9 cellular contexts compared by ENCODE assay signal in the genomic region with DNA sequence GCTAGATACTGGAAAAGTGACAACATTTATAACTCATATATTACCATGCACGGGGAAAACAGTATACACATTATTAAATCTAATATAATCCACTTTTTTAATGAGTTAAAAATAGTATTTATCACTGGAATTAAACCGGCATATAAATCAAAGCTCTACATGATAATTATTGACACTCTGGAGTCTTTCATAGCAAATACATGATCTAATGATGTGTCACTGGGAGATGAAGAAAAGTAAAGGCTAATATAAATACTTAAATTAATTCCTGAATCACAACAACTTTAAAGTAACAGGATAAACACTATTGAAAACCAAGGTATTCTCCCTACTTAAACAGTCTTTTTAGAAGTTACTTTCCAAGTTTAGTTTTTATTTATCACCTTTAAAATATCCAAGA. TPM values are rescaled to one million over a fixed set of nuclear protein-coding genes. Genes with fewer than 3 reads are reported as not detected.
DNase-seq lines count a peak whose midpoint lies in the region; ATAC-seq and TF ChIP-seq lines count a peak whose summit lies in the region.
"Had no signal": no experiment of that assay in that cellular context is flagged by ENCODE, and none has a peak within 500 bp of the region (broad histone marks: within the 10 kb centered on the region; RNA-seq: fewer than 3 reads in every experiment).

No MANE protein-coding gene starts in this region.

- no peaks in the 10 kb centered on the region for H3K27me3 Mint-ChIP-seq in Caco-2 (ENCODE audit: insufficient read depth, unreplicated experiment)
- H3K27me3 Mint-ChIP-seq in neural crest cell (ENCODE audit: low read depth) = no peaks in the 10 kb centered on the region

- H3K9me3 Mint-ChIP-seq in Caco-2 (ENCODE audit: unreplicated experiment) (no peaks in the 10 kb centered on the region), neural crest cell (peaks cover 3% of the 10 kb centered on the region)

- CTCF ChIA-PET in Caco-2 (lab: Charles Lee) = no interaction called here

- no peaks in the 10 kb centered on the region for H3K36me3 Mint-ChIP-seq in Caco-2 (ENCODE audit: insufficient read depth, unreplicated experiment)
- peaks cover 17% of the 10 kb centered on the region for H3K36me3 Mint-ChIP-seq in neural crest cell (ENCODE audit: low read depth)

- H3K4me3 ChIP-seq in Caco-2 (ENCODE audit: low read depth, low read length) = no peak overlapping the region
- H3K4me3 ChIP-seq in NB4 (ENCODE audit: low read depth, low read length) = peak overlapping the region; percentile 90
- peak overlapping the region; percentile 98 to 99 for H3K4me3 ChIP-seq in duodenal mucosa (ENCODE audit: low read depth in 1 of 2, low read length in 2 of 2)

- no TSS peak for BruUV-seq in Caco-2 (replicated peaks; lab: Mats Ljungman, UMichigan)

- TF ChIP-seq POLR2A in NB4 (IDR thresholded peaks at IDR 0.05; ENCODE audit: extremely low read depth, insufficient read length) = no peak

- H3K9me3 ChIP-seq in Caco-2 = no peaks in the 10 kb centered on the region
- H3K9me3 ChIP-seq in duodenal mucosa (ENCODE audit: control insufficient read depth in 1 of 2, low read length in 2 of 2) = no peaks in the 10 kb centered on the region

- H3K9ac ChIP-seq in duodenal mucosa (ENCODE audit: low read depth in 1 of 2, low read length in 2 of 2) = no peak overlapping the region

- POLR2A ChIA-PET in Caco-2 (lab: Charles Lee) = no interaction called here

- no peak overlapping the region for H3K27ac ChIP-seq in duodenal mucosa (ENCODE audit: low read depth, low read length)

- H3K4me1 Mint-ChIP-seq in Caco-2 (ENCODE audit: low read depth, unreplicated experiment) (peaks cover 7% of the 10 kb centered on the region), neural crest cell (peaks cover 71% of the 10 kb centered on the region)

- H3K4me1 ChIP-seq in Caco-2 (no peaks in the 10 kb centered on the region; the same call in 1 of the 2 replicates), duodenal mucosa (ENCODE audit: control insufficient read depth in 1 of 2, insufficient read depth in 2 of 2, low read length in 2 of 2) (peaks cover 20 to 39% of the 10 kb centered on the region in 2 donors)

- DNase-seq in Caco-2 (no peak), NB4 (ENCODE audit: low read depth) (no peak), neural crest cell (ENCODE audit: low read depth, low spot score) (no peak), NCI-H82 (lab: John Stamatoyannopoulos, UW) (no peak), HUDEP-2 (lab: John Stamatoyannopoulos, UW; ENCODE audit: unreplicated experiment in 76 of 76) (no peak)
- DNase-seq: NCI-H2107 had no signal

- TF ChIP-seq CTCF in Caco-2 (IDR thresholded peaks at IDR 0.05; ENCODE audit: insufficient read depth in 1 of 2, low read depth in 1 of 2, low read length in 1 of 2, severe bottlenecking in 1 of 2, unreplicated experiment in 1 of 2) = no peak
- no peak for TF ChIP-seq CTCF in NB4 (IDR thresholded peaks at IDR 0.05; ENCODE audit: low read depth, low read length)
- TF ChIP-seq CTCF in neural crest cell (conservative IDR thresholded peaks at IDR 0.05) = no peak

- intact Hi-C loops in Caco-2 (cut with micrococcal nuclease; ENCODE audit: unreplicated experiment) = no loop called here

- H3K36me3 ChIP-seq in Caco-2 (ENCODE audit: control insufficient read depth, insufficient read depth, low read length) = no peaks in the 10 kb centered on the region
- no peaks in the 10 kb centered on the region for H3K36me3 ChIP-seq in duodenal mucosa (ENCODE audit: control insufficient read depth in 1 of 2, insufficient read depth in 2 of 2, low read length in 2 of 2)

- H3K27ac Mint-ChIP-seq in Caco-2 (ENCODE audit: unreplicated experiment) = no peak overlapping the region
- H3K27ac Mint-ChIP-seq in neural crest cell (ENCODE audit: unreplicated experiment) = no peak overlapping the region

- no peak for ATAC-seq in HG03175 (IDR thresholded peaks at IDR 0.05; ENCODE audit: unreplicated experiment)
- ATAC-seq in GM18867 (IDR thresholded peaks at IDR 0.05; ENCODE audit: unreplicated experiment) = no peak

- H3K4me3 Mint-ChIP-seq in Caco-2 (ENCODE audit: unreplicated experiment) (peak overlapping the region; percentile 88), neural crest cell (peak overlapping the region; percentile 98)

- H3K27me3 ChIP-seq in Caco-2 (replicated peaks; ENCODE audit: control insufficient read depth, insufficient read depth, low read length) (no peaks in the 10 kb centered on the region), duodenal mucosa (ENCODE audit: control insufficient read depth in 1 of 2, insufficient read depth in 2 of 2, low read length in 2 of 2) (no peaks in the 10 kb centered on the region)

RNA-seq across cellular contexts. Expression of gene ZBTB41, which starts 2.2 kb away (rescaled TPM):
- 7.2 and 7.9 TPM in 2 replicates for total RNA-seq in Caco-2 (2022)
- 12.3 and 13.0 TPM in 2 replicates for total RNA-seq in neural crest cell

RNA-seq across cellular contexts. Expression of gene ASPM, which starts 52.4 kb away (rescaled TPM):
- total RNA-seq in Caco-2 (2022) = 41.9 and 42.7 TPM in 2 replicates
- total RNA-seq in neural crest cell = 53.3 and 57.6 TPM in 2 replicates
